Comparison of ENCODE assay signal across 9 cellular contexts in the genomic region with DNA sequence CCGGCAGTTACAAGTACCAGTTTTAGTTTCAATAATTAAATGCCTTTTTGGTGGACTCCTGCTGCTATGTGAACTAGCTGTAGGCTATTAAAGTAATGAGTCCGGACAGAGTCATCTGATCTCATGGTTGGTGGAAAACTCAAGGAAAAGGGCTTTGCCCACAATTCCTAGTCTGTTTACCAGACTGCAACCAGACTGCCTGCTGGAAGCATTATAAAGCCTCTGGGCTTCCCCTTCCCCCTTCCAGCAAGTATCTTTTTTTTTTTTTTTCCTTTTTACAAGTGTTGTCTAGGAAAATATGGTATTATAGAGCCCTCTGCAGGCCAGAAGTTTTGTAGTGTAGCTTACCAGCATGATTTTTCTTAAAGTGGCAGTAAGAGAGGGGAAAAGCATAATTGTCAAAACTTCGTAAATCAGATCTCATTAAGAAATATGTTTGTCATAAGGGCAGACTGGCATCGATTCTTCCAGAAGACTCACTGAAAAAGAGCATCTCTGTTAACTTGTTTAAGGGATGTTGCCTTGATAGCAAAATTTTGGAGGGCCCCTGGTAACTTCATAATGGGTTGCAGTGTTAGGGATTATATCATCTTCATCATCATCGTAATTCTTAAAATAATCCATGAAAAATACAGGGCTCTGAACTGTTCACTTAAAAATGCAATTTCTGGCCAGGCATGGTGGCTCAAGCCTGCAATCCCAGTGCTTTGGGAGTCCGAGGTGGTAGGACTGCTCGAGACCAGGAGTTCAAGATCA.
A peak's percentile ranks its signal among the peaks of the same experiment; 100 is the strongest.
DNase-seq lines count a peak whose midpoint lies in the region; ATAC-seq, FAIRE-seq and TF ChIP-seq lines count a peak whose summit lies in the region.
"Had no signal": no experiment of that assay in that cellular context is flagged by ENCODE, and none has a peak within 500 bp of the region (broad histone marks: within the 10 kb centered on the region; RNA-seq: fewer than 3 reads in every experiment).

No MANE protein-coding gene starts in this region.

- H3K9ac ChIP-seq in Loucy (ENCODE audit: low read depth, low read length, poor library complexity, severe bottlenecking): peak overlapping the region; percentile 58

- peaks cover 3% of the 10 kb centered on the region for H4K20me1 ChIP-seq in Loucy (ENCODE audit: insufficient read depth, low read length, poor library complexity, severe bottlenecking)

- H3K9me2 ChIP-seq in Loucy (replicated peaks; ENCODE audit: low read depth, low read length): no peaks in the 10 kb centered on the region

- H3K4me3 ChIP-seq in Loucy (ENCODE audit: low read length, poor library complexity, severe bottlenecking): peak overlapping the region; percentile 54
- no peak overlapping the region for H3K4me3 ChIP-seq in lung

- TF ChIP-seq CTCF in Loucy (conservative IDR thresholded peaks at IDR 0.05; ENCODE audit: low read length) (peak; percentile 79), lung (IDR thresholded peaks at IDR 0.05; ENCODE audit: control extremely low read depth, extremely low read depth) (peak; percentile 39)

- ATAC-seq in GM18498 (IDR thresholded peaks at IDR 0.05; ENCODE audit: unreplicated experiment) (peak; percentile 48), lung (ENCODE audit: insufficient read depth, low FRiP score) (no peak), HG03520 (IDR thresholded peaks at IDR 0.05; ENCODE audit: unreplicated experiment) (no peak)
- ATAC-seq in activated CD4-positive, CD25-positive, alpha-beta regulatory T cell treated with anti-CD3 and anti-CD28 coated beads, Interleukin-2, amount 50 U/mL, for 24 hours: no peak

- WGBS in lung, 2 donors: 56 to 61% methylated on average over 7 of the region's 7 CpGs

- no peak overlapping the region for H2AFZ ChIP-seq in Loucy (ENCODE audit: low read length)

- peak; percentile 55 to 71 for DNase-seq in AML-193 (lab: John Stamatoyannopoulos, UW)
- peak; percentile 80 for DNase-seq in OCI-M1 (lab: John Stamatoyannopoulos, UW)
- no peak for DNase-seq in lung (ENCODE audit: low spot score)

- H3K9me3 ChIP-seq in Loucy (ENCODE audit: insufficient read depth, low read depth, low read length) (no peaks in the 10 kb centered on the region), lung (ENCODE audit: control insufficient read depth in 2 of 2, insufficient read depth in 1 of 2, low read length in 1 of 2) (no peaks in the 10 kb centered on the region)
- H3K9me3 ChIP-seq: neutrophil had no signal

- H3F3A ChIP-seq in Loucy (ENCODE audit: low read depth): peaks cover 4% of the 10 kb centered on the region; the same call in 1 of the 2 replicates

- H3K27me3 ChIP-seq in Loucy (ENCODE audit: insufficient read depth, low read length, poor library complexity, severe bottlenecking): no peaks in the 10 kb centered on the region
- H3K27me3 ChIP-seq in lung (ENCODE audit: control insufficient read depth, insufficient read depth): no peaks in the 10 kb centered on the region
- H3K27me3 ChIP-seq: neutrophil had no signal

- peaks cover 88% of the 10 kb centered on the region for H3K4me1 ChIP-seq in Loucy (ENCODE audit: insufficient read depth, low read length, poor library complexity, severe bottlenecking)
- H3K4me1 ChIP-seq in lung (ENCODE audit: control insufficient read depth in 2 of 2, insufficient read depth in 2 of 2, low read length in 2 of 2): no peaks in the 10 kb centered on the region

- H3K36me3 ChIP-seq in Loucy (ENCODE audit: insufficient read depth, low read length): no peaks in the 10 kb centered on the region
- H3K36me3 ChIP-seq in lung (ENCODE audit: control insufficient read depth in 2 of 2, insufficient read depth in 2 of 2, low read length in 2 of 2): no peaks in the 10 kb centered on the region
- H3K36me3 ChIP-seq: neutrophil had no signal

- no peak overlapping the region for H3K27ac ChIP-seq in lung (ENCODE audit: low read depth in 1 of 2, low read length in 1 of 2)
- H3K27ac ChIP-seq: neutrophil had no signal

- peak overlapping the region; percentile 81 for H3K4me2 ChIP-seq in Loucy (ENCODE audit: low read depth, low read length, poor library complexity, severe bottlenecking)

- peaks cover 14% of the 10 kb centered on the region; the same call in 1 of the 2 replicates for H3K79me2 ChIP-seq in Loucy (ENCODE audit: insufficient read depth, low read length)

- peak; percentile 36 for FAIRE-seq in colon (lab: Jason Lieb, UNC)
